1 cellular context compared by ENCODE assay signal in genomic region chr22:49960159-49960966, GRCh38.
TF ChIP-seq lines count a peak whose summit lies in the region.

PIM3 (plus strand) TSS chr22:49960772; CDS start chr22:49960948, 176 bp downstream.

TF ChIP-seq in K562, 482 proteins besides CTCF, POLR2A, EP300 and RAD21 (continued from another document and continues in another):
- TF ChIP-seq ZBTB1 (CRISPR knock-in tag; IDR thresholded peaks at IDR 0.05; ENCODE audit: borderline replicate concordance, low read depth): no peak
- no peak for TF ChIP-seq ZEB2 (IDR thresholded peaks at IDR 0.05)
- peak; percentile 88 for TF ChIP-seq RBM25 (IDR thresholded peaks at IDR 0.05; ENCODE audit: low read depth, low read length, severe bottlenecking)
- no peak for TF ChIP-seq ZZZ3 (IDR thresholded peaks at IDR 0.05)
- no peak for TF ChIP-seq HDAC6 (IDR thresholded peaks at IDR 0.05; ENCODE audit: low read depth, low read length)
- TF ChIP-seq NCOA2 (IDR thresholded peaks at IDR 0.05; ENCODE audit: partially characterized antibody in 2 of 2): no peak
- no peak for TF ChIP-seq CSDE1 (IDR thresholded peaks at IDR 0.05)
- TF ChIP-seq, protein P1, sequence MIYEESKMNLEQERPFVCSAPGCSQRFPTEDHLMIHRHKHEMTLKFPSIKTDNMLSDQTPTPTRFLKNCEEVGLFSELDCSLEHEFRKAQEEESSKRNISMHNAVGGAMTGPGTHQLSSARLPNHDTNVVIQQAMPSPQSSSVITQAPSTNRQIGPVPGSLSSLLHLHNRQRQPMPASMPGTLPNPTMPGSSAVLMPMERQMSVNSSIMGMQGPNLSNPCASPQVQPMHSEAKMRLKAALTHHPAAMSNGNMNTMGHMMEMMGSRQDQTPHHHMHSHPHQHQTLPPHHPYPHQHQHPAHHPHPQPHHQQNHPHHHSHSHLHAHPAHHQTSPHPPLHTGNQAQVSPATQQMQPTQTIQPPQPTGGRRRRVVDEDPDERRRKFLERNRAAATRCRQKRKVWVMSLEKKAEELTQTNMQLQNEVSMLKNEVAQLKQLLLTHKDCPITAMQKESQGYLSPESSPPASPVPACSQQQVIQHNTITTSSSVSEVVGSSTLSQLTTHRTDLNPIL (CRISPR knock-in tag; IDR thresholded peaks at IDR 0.05): no peak
- TF ChIP-seq, protein P2, sequence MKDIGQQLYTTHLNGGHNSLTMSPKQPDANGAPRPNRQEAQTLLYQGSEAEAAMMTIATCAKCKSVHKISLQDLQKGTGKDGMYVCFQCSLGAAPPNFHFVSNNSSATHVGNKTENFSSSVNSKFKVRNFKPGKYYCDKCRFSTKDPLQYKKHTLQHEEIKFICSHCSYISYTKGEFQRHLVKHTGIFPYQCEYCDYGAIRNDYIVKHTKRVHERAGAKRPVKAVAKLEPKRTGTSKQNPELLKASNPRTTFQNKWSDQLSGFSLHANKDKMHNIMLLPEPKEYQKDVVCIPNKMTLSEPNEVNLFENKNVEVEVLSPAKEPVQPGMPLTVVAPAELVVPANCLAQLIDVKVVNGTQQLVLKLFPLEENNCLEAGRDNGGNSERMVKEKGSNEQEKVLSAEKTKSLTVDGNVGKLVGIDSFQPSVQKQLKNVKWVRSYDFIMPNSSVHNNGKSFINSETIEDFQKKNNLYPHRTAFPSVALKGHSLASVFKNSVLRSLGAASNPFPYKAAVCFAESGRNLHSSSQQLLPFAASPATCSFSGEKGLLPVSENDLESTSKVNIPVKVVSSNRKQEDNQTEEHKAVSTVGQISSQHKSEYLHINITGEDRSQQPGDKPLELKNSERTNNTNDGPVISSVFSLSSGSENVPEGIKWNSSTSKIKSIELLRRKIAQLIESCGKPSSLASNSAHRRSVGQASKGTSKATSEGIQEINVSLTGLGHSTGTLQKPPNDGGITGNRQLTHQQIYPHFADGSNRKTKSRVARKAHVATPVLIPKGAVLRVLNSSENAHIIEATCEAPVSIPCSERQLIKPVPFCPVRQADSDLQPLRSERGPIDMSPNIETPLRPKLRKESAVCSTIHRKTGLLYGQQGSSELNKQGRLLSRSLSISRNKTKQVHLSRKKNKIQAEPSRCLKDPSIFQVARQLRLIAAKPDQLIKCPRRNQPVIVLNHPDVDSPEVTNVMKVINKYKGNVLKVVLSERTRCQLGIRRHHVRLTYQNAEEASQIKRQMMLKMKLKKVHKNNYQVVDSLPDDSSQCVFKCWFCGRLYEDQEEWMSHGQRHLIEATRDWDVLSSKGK (CRISPR knock-in tag; IDR thresholded peaks at IDR 0.05): no peak
- TF ChIP-seq ERF (CRISPR knock-in tag; IDR thresholded peaks at IDR 0.05): 0 out of 2 replicates have a peak, but pooled peaks have one; percentile 40
- TF ChIP-seq, protein P3, sequence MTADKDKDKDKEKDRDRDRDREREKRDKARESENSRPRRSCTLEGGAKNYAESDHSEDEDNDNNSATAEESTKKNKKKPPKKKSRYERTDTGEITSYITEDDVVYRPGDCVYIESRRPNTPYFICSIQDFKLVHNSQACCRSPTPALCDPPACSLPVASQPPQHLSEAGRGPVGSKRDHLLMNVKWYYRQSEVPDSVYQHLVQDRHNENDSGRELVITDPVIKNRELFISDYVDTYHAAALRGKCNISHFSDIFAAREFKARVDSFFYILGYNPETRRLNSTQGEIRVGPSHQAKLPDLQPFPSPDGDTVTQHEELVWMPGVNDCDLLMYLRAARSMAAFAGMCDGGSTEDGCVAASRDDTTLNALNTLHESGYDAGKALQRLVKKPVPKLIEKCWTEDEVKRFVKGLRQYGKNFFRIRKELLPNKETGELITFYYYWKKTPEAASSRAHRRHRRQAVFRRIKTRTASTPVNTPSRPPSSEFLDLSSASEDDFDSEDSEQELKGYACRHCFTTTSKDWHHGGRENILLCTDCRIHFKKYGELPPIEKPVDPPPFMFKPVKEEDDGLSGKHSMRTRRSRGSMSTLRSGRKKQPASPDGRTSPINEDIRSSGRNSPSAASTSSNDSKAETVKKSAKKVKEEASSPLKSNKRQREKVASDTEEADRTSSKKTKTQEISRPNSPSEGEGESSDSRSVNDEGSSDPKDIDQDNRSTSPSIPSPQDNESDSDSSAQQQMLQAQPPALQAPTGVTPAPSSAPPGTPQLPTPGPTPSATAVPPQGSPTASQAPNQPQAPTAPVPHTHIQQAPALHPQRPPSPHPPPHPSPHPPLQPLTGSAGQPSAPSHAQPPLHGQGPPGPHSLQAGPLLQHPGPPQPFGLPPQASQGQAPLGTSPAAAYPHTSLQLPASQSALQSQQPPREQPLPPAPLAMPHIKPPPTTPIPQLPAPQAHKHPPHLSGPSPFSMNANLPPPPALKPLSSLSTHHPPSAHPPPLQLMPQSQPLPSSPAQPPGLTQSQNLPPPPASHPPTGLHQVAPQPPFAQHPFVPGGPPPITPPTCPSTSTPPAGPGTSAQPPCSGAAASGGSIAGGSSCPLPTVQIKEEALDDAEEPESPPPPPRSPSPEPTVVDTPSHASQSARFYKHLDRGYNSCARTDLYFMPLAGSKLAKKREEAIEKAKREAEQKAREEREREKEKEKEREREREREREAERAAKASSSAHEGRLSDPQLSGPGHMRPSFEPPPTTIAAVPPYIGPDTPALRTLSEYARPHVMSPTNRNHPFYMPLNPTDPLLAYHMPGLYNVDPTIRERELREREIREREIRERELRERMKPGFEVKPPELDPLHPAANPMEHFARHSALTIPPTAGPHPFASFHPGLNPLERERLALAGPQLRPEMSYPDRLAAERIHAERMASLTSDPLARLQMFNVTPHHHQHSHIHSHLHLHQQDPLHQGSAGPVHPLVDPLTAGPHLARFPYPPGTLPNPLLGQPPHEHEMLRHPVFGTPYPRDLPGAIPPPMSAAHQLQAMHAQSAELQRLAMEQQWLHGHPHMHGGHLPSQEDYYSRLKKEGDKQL (CRISPR knock-in tag; IDR thresholded peaks at IDR 0.05; ENCODE audit: borderline replicate concordance): no peak
- TF ChIP-seq ZNF699 (CRISPR knock-in tag; IDR thresholded peaks at IDR 0.05; ENCODE audit: insufficient replicate concordance): no peak
- TF ChIP-seq HDAC8 (tag; IDR thresholded peaks at IDR 0.05): no peak
- no peak for TF ChIP-seq ZBTB33 (CRISPR knock-in tag; IDR thresholded peaks at IDR 0.05)
- peak; percentile 27 for TF ChIP-seq POLR2B (IDR thresholded peaks at IDR 0.05; ENCODE audit: low read depth, partially characterized antibody)
- no peak for TF ChIP-seq BCOR (IDR thresholded peaks at IDR 0.05)
- 0 out of 4 replicates have a peak, but pooled peaks of 1 of the 2 experiments have one; percentile 47 for TF ChIP-seq TEAD1 (CRISPR knock-in tag; IDR thresholded peaks at IDR 0.05)
- no peak for TF ChIP-seq CHCHD3 (CRISPR knock-in tag; IDR thresholded peaks at IDR 0.05)
- no peak for TF ChIP-seq ZNF639 (CRISPR knock-in tag; conservative IDR thresholded peaks at IDR 0.05 in 1 of 2, IDR thresholded peaks at IDR 0.05 in 1 of 2)
- no peak for TF ChIP-seq TSC22D4 (tag; IDR thresholded peaks at IDR 0.05)
- TF ChIP-seq MCM5 (IDR thresholded peaks at IDR 0.05; ENCODE audit: low read depth): no peak
- TF ChIP-seq MCM7 (IDR thresholded peaks at IDR 0.05): no peak
- no peak for TF ChIP-seq CAMTA2 (CRISPR knock-in tag; conservative IDR thresholded peaks at IDR 0.05)
- peak; percentile 44 for TF ChIP-seq PCBP1 (IDR thresholded peaks at IDR 0.05; ENCODE audit: low read depth, low read length, poor library complexity, severe bottlenecking)
- TF ChIP-seq SMAD1 (IDR thresholded peaks at IDR 0.05; ENCODE audit: low read depth, low read length, partially characterized antibody): no peak
- TF ChIP-seq HMG20A (CRISPR knock-in tag; conservative IDR thresholded peaks at IDR 0.05): no peak
- TF ChIP-seq SAP30 (IDR thresholded peaks at IDR 0.05; ENCODE audit: borderline replicate concordance, insufficient read depth, low read depth, low read length, poor library complexity, severe bottlenecking): no peak
- peak; percentile 72; the same call in 1 of the 2 replicates for TF ChIP-seq ETS1 (conservative IDR thresholded peaks at IDR 0.05; ENCODE audit: control insufficient read depth, low read depth, low read length)
- TF ChIP-seq IRF1 (CRISPR knock-in tag; IDR thresholded peaks at IDR 0.05; ENCODE audit: borderline replicate concordance): no peak
- TF ChIP-seq ZNF143 (CRISPR knock-in tag; IDR thresholded peaks at IDR 0.05): no peak
- peak; percentile 98 for TF ChIP-seq MAX (CRISPR knock-in tag; IDR thresholded peaks at IDR 0.05)
- peak; percentile 35; the same call in 1 of the 2 replicates for TF ChIP-seq PHF21A (IDR thresholded peaks at IDR 0.05; ENCODE audit: borderline replicate concordance, low read depth)
- TF ChIP-seq ZNF778 (CRISPR knock-in tag; IDR thresholded peaks at IDR 0.05): no peak
- TF ChIP-seq ZNF175 (CRISPR knock-in tag; IDR thresholded peaks at IDR 0.05; ENCODE audit: low read depth): no peak
- TF ChIP-seq LEF1 (IDR thresholded peaks at IDR 0.05): no peak
- no peak for TF ChIP-seq BCL6 (CRISPR knock-in tag; IDR thresholded peaks at IDR 0.05)
- TF ChIP-seq POLR2AphosphoS5 (IDR thresholded peaks at IDR 0.05; ENCODE audit: control insufficient read depth, insufficient read depth, low read depth, low read length): peak; percentile 34
- TF ChIP-seq ZNF644 (tag; IDR thresholded peaks at IDR 0.05; ENCODE audit: low read depth): no peak
- TF ChIP-seq, protein P4, sequence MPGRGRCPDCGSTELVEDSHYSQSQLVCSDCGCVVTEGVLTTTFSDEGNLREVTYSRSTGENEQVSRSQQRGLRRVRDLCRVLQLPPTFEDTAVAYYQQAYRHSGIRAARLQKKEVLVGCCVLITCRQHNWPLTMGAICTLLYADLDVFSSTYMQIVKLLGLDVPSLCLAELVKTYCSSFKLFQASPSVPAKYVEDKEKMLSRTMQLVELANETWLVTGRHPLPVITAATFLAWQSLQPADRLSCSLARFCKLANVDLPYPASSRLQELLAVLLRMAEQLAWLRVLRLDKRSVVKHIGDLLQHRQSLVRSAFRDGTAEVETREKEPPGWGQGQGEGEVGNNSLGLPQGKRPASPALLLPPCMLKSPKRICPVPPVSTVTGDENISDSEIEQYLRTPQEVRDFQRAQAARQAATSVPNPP (IDR thresholded peaks at IDR 0.05; ENCODE audit: borderline replicate concordance, insufficient read depth, insufficient read length): no peak
- TF ChIP-seq YY1 (IDR thresholded peaks at IDR 0.05; ENCODE audit: borderline replicate concordance in 1 of 3, control insufficient read depth in 1 of 3, extremely low read depth in 1 of 3, insufficient read depth in 3 of 3, insufficient read length in 1 of 3, insufficient replicate concordance in 2 of 3, low read depth in 1 of 3, low read length in 2 of 3): peak in 2 of 3 experiments; percentile 27 to 46
- peak; percentile 42 for TF ChIP-seq NFYB (IDR thresholded peaks at IDR 0.05; ENCODE audit: extremely low read depth, insufficient read length)
- TF ChIP-seq SFPQ (IDR thresholded peaks at IDR 0.05; ENCODE audit: low read depth, low read length): no peak
